Comparison of ENCODE assay signal across 7 cellular contexts in the genomic region with DNA sequence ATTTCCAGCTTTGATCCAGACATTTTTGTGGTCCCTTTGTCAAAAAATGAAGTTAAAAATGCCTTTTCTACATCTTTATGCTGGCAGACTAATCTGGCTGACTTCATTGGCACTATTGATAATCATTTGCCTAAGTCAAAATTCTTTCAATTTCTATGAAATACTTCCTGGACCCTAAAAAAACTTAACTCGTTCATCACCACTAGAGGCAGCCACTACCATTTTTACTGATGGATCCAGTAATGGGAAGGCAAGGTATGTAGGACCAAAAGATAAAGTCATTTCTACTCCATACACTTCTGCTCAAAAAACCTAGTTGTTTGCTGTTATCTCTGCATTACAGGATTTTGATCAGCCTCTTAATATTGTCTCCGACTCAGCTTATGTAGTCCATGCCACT.
DNase-seq lines count a peak whose midpoint lies in the region; FAIRE-seq and TF ChIP-seq lines count a peak whose summit lies in the region.
"Not testable (repeated sequence)": the region's sequence is repeated elsewhere in the genome, so short reads cannot be mapped to it uniquely, and the experiment has no call there.

No MANE protein-coding gene starts in this region.

- not testable (repeated sequence) for H3K79me2 ChIP-seq in Loucy (ENCODE audit: insufficient read depth, low read length); neural progenitor cell (ENCODE audit: low read depth)

- DNase-seq in DMS53 (lab: John Stamatoyannopoulos, UW) = peak; percentile 4
- not testable (repeated sequence) for DNase-seq in endodermal cell; neural progenitor cell (ENCODE audit: low spot score); stomach

- TF ChIP-seq POLR2A in stomach (IDR thresholded peaks at IDR 0.05) = not testable (repeated sequence)

- H3K4me3 ChIP-seq in GM12875 (ENCODE audit: low read depth, low read length); Loucy (ENCODE audit: low read length, poor library complexity, severe bottlenecking); endodermal cell (ENCODE audit: low read length); neural progenitor cell; stomach: not testable (repeated sequence)

- TF ChIP-seq EP300 in stomach (IDR thresholded peaks at IDR 0.05) = not testable (repeated sequence)

- not testable (repeated sequence) for H3K9me3 ChIP-seq in Loucy (ENCODE audit: insufficient read depth, low read depth, low read length); endodermal cell (ENCODE audit: control insufficient read depth, low read length); neural progenitor cell (ENCODE audit: low read depth); stomach

- H3K4me1 Mint-ChIP-seq in endodermal cell = peaks cover 16% of the 10 kb centered on the region
- H3K4me1 Mint-ChIP-seq in neural progenitor cell = not testable (repeated sequence)

- H3K4me2 ChIP-seq in Loucy (ENCODE audit: low read depth, low read length, poor library complexity, severe bottlenecking); neural progenitor cell: not testable (repeated sequence)

- H3K27me3 Mint-ChIP-seq in endodermal cell (ENCODE audit: insufficient read depth); neural progenitor cell (ENCODE audit: insufficient read depth, low read depth): not testable (repeated sequence)

- not testable (repeated sequence) for H3F3A ChIP-seq in Loucy (ENCODE audit: low read depth); neural progenitor cell (ENCODE audit: low read depth)

- H4K20me1 ChIP-seq in Loucy (ENCODE audit: insufficient read depth, low read length, poor library complexity, severe bottlenecking); neural progenitor cell (ENCODE audit: low read depth): not testable (repeated sequence)

- H3K9me3 Mint-ChIP-seq in endodermal cell = peaks cover 30% of the 10 kb centered on the region
- not testable (repeated sequence) for H3K9me3 Mint-ChIP-seq in neural progenitor cell

- H3K36me3 Mint-ChIP-seq in endodermal cell (ENCODE audit: low read depth); neural progenitor cell: not testable (repeated sequence)

- not testable (repeated sequence) for H2AFZ ChIP-seq in Loucy (ENCODE audit: low read length); neural progenitor cell (replicated peaks)

- TF ChIP-seq CTCF in GM12875 (IDR thresholded peaks at IDR 0.05; ENCODE audit: borderline replicate concordance, insufficient read depth, low read depth, low read length) (0 out of 2 replicates have a peak, but pooled peaks have one; percentile 5), Loucy (conservative IDR thresholded peaks at IDR 0.05; ENCODE audit: low read length) (0 out of 2 replicates have a peak, but pooled peaks have one; percentile 23), endodermal cell (conservative IDR thresholded peaks at IDR 0.05) (peak; percentile 52), neural progenitor cell (IDR thresholded peaks at IDR 0.05) (peak; percentile 34)
- not testable (repeated sequence) for TF ChIP-seq CTCF in stomach (IDR thresholded peaks at IDR 0.05)

- H3K9me2 ChIP-seq in Loucy (replicated peaks; ENCODE audit: low read depth, low read length) = not testable (repeated sequence)

- H3K36me3 ChIP-seq in Loucy (ENCODE audit: insufficient read depth, low read length); endodermal cell (ENCODE audit: control insufficient read depth, insufficient read depth, low read length); neural progenitor cell; stomach: not testable (repeated sequence)

- FAIRE-seq in A204.1 (lab: Jason Lieb, UNC) = peak; percentile 6

- not testable (repeated sequence) for H3K27me3 ChIP-seq in Loucy (ENCODE audit: insufficient read depth, low read length, poor library complexity, severe bottlenecking); endodermal cell (ENCODE audit: control insufficient read depth, insufficient read depth, low read length, poor library complexity, severe bottlenecking); neural progenitor cell; stomach

- intact Hi-C loops in stomach (cut with DNase I; ENCODE audit: low total_unique reads) = not testable (repeated sequence)

- H3K27ac ChIP-seq in endodermal cell (ENCODE audit: low read depth, low read length); neural progenitor cell: not testable (repeated sequence)
- peak overlapping the region in 4 of 5 donors; percentile 83 to 92 (median 85) for H3K27ac ChIP-seq in stomach

- not testable (repeated sequence) for H3K27ac Mint-ChIP-seq in endodermal cell, neural progenitor cell

- WGBS in endodermal cell (ENCODE audit: insufficient coverage in 1 of 2, insufficient read length in 1 of 2), 2 experiments = 90 to 100% methylated on average over 1 to 2 of the region's 2 CpGs
- 63 to 80% (median 71%) methylated on average over 2 of the region's 2 CpGs for WGBS in stomach, 5 donors

- not testable (repeated sequence) for H3K9ac ChIP-seq in Loucy (ENCODE audit: low read depth, low read length, poor library complexity, severe bottlenecking); endodermal cell (ENCODE audit: extremely low read depth, low read length, poor library complexity, severe bottlenecking); neural progenitor cell

- H3K4me3 Mint-ChIP-seq in endodermal cell, neural progenitor cell: not testable (repeated sequence)

- not testable (repeated sequence) for H3K4me1 ChIP-seq in Loucy (ENCODE audit: insufficient read depth, low read length, poor library complexity, severe bottlenecking); endodermal cell (ENCODE audit: control insufficient read depth, insufficient read depth, low read length); neural progenitor cell; stomach
